ENCODE assay signal across 2 cellular contexts in the genomic region with DNA sequence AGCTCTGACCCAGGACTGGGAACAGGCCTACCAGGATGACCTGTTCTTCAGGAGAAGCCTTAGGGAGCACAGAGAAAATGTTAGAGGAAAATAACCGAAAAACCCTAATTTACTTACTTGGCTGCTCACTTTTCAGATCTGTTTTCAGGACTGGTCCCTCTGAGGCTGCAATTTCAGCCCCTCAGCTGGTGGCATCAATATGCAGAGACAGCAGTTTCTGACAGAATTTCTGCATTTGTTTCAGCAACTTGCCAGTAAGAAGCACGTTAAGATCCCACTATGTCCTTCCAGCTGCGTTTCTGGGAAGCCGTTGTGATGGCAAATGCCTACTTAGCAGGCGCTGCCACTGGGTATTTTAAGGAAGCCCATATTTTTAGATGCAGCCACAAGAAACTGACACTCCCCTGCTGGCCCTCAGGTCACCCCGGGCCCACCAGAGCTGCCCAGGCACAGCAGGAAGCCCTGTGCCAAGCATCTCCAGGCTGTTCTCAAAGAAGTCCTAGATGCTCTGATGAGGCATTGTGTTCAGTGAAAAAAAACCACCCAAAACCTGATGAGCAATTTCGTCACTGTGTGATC.
TF ChIP-seq lines count a peak whose summit lies in the region.

No MANE protein-coding gene starts in this region.

TF ChIP-seq in GM23338, 12 proteins besides CTCF, POLR2A, EP300 and RAD21 (continues in another document):
- TF ChIP-seq, protein P1, sequence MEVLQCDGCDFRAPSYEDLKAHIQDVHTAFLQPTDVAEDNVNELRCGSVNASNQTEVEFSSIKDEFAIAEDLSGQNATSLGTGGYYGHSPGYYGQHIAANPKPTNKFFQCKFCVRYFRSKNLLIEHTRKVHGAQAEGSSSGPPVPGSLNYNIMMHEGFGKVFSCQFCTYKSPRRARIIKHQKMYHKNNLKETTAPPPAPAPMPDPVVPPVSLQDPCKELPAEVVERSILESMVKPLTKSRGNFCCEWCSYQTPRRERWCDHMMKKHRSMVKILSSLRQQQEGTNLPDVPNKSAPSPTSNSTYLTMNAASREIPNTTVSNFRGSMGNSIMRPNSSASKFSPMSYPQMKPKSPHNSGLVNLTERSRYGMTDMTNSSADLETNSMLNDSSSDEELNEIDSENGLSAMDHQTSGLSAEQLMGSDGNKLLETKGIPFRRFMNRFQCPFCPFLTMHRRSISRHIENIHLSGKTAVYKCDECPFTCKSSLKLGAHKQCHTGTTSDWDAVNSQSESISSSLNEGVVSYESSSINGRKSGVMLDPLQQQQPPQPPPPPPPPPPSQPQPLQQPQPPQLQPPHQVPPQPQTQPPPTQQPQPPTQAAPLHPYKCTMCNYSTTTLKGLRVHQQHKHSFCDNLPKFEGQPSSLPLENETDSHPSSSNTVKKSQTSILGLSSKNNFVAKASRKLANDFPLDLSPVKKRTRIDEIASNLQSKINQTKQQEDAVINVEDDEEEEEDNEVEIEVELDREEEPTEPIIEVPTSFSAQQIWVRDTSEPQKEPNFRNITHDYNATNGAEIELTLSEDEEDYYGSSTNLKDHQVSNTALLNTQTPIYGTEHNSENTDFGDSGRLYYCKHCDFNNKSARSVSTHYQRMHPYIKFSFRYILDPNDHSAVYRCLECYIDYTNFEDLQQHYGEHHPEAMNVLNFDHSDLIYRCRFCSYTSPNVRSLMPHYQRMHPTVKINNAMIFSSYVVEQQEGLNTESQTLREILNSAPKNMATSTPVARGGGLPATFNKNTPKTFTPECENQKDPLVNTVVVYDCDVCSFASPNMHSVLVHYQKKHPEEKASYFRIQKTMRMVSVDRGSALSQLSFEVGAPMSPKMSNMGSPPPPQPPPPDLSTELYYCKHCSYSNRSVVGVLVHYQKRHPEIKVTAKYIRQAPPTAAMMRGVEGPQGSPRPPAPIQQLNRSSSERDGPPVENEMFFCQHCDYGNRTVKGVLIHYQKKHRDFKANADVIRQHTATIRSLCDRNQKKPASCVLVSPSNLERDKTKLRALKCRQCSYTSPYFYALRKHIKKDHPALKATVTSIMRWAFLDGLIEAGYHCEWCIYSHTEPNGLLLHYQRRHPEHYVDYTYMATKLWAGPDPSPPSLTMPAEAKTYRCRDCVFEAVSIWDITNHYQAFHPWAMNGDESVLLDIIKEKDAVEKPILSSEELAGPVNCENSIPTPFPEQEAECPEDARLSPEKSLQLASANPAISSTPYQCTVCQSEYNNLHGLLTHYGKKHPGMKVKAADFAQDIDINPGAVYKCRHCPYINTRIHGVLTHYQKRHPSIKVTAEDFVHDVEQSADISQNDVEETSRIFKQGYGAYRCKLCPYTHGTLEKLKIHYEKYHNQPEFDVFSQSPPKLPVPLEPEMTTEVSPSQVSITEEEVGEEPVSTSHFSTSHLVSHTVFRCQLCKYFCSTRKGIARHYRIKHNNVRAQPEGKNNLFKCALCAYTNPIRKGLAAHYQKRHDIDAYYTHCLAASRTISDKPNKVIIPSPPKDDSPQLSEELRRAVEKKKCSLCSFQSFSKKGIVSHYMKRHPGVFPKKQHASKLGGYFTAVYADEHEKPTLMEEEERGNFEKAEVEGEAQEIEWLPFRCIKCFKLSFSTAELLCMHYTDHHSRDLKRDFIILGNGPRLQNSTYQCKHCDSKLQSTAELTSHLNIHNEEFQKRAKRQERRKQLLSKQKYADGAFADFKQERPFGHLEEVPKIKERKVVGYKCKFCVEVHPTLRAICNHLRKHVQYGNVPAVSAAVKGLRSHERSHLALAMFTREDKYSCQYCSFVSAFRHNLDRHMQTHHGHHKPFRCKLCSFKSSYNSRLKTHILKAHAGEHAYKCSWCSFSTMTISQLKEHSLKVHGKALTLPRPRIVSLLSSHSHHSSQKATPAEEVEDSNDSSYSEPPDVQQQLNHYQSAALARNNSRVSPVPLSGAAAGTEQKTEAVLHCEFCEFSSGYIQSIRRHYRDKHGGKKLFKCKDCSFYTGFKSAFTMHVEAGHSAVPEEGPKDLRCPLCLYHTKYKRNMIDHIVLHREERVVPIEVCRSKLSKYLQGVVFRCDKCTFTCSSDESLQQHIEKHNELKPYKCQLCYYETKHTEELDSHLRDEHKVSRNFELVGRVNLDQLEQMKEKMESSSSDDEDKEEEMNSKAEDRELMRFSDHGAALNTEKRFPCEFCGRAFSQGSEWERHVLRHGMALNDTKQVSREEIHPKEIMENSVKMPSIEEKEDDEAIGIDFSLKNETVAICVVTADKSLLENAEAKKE (CRISPR knock-in tag; IDR thresholded peaks at IDR 0.05), result no peak
- TF ChIP-seq JUNB (IDR thresholded peaks at IDR 0.05; ENCODE audit: unreplicated experiment), result no peak
- no peak for TF ChIP-seq POLR2AphosphoS5 (IDR thresholded peaks at IDR 0.05; ENCODE audit: low read depth)
- no peak for TF ChIP-seq STAT1 (IDR thresholded peaks at IDR 0.05; ENCODE audit: unreplicated experiment)
- TF ChIP-seq CREB1 (CRISPR knock-in tag; IDR thresholded peaks at IDR 0.05; ENCODE audit: low read depth), result no peak
- no peak for TF ChIP-seq ZNF331 (CRISPR knock-in tag; IDR thresholded peaks at IDR 0.05; ENCODE audit: low read depth)
- TF ChIP-seq NANOG (IDR thresholded peaks at IDR 0.05; ENCODE audit: borderline replicate concordance), result no peak
- TF ChIP-seq, protein P2, sequence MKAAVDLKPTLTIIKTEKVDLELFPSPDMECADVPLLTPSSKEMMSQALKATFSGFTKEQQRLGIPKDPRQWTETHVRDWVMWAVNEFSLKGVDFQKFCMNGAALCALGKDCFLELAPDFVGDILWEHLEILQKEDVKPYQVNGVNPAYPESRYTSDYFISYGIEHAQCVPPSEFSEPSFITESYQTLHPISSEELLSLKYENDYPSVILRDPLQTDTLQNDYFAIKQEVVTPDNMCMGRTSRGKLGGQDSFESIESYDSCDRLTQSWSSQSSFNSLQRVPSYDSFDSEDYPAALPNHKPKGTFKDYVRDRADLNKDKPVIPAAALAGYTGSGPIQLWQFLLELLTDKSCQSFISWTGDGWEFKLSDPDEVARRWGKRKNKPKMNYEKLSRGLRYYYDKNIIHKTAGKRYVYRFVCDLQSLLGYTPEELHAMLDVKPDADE (IDR thresholded peaks at IDR 0.05), result no peak
- no peak for TF ChIP-seq EZH2phosphoT487 (IDR thresholded peaks at IDR 0.05; ENCODE audit: unreplicated experiment)

TF ChIP-seq in K562, 482 proteins besides CTCF, POLR2A, EP300 and RAD21:
- TF ChIP-seq, protein P3, sequence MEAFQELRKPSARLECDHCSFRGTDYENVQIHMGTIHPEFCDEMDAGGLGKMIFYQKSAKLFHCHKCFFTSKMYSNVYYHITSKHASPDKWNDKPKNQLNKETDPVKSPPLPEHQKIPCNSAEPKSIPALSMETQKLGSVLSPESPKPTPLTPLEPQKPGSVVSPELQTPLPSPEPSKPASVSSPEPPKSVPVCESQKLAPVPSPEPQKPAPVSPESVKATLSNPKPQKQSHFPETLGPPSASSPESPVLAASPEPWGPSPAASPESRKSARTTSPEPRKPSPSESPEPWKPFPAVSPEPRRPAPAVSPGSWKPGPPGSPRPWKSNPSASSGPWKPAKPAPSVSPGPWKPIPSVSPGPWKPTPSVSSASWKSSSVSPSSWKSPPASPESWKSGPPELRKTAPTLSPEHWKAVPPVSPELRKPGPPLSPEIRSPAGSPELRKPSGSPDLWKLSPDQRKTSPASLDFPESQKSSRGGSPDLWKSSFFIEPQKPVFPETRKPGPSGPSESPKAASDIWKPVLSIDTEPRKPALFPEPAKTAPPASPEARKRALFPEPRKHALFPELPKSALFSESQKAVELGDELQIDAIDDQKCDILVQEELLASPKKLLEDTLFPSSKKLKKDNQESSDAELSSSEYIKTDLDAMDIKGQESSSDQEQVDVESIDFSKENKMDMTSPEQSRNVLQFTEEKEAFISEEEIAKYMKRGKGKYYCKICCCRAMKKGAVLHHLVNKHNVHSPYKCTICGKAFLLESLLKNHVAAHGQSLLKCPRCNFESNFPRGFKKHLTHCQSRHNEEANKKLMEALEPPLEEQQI (IDR thresholded peaks at IDR 0.05), result no peak
- 0 out of 2 replicates have a peak, but pooled peaks have one; percentile 23 for TF ChIP-seq RBFOX2 (IDR thresholded peaks at IDR 0.05; ENCODE audit: low read depth, low read length)
